In the genomic region with DNA sequence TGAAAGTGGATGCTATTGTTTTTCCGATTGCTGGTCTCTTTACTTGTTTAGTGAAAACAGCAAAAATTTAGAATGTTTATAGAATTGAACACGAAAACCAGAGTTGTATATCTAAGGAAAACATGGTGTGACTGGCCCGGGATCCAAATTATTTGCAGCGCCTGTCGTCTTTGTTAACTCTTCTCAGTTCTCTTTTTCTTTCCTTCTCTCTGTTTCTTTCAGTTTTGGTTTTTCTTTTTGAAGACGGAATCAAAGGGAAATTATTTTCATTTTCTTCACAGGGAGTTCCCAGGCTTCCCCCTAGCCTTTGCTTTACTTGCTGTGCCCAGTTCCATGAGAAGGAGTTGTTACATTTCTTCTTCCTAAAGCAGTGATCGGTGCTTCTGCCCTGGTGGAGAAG, we compare ENCODE assay signal across 1 cellular context.
TF ChIP-seq lines count a peak whose summit lies in the region.

No MANE protein-coding gene starts in this region.

TF ChIP-seq in IMR-90, 13 proteins besides CTCF, POLR2A, EP300 and RAD21 (continued from another document):
- TF ChIP-seq, protein P1, sequence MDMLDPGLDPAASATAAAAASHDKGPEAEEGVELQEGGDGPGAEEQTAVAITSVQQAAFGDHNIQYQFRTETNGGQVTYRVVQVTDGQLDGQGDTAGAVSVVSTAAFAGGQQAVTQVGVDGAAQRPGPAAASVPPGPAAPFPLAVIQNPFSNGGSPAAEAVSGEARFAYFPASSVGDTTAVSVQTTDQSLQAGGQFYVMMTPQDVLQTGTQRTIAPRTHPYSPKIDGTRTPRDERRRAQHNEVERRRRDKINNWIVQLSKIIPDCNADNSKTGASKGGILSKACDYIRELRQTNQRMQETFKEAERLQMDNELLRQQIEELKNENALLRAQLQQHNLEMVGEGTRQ (IDR thresholded peaks at IDR 0.05; ENCODE audit: low read depth, low read length), result no peak
- TF ChIP-seq RCOR1 (IDR thresholded peaks at IDR 0.05; ENCODE audit: insufficient replicate concordance, low read length) (no peak), MXI1 (IDR thresholded peaks at IDR 0.05; ENCODE audit: borderline replicate concordance, low read depth, low read length) (no peak)
